Comparison of ENCODE assay signal across 12 cellular contexts in the genomic region with DNA sequence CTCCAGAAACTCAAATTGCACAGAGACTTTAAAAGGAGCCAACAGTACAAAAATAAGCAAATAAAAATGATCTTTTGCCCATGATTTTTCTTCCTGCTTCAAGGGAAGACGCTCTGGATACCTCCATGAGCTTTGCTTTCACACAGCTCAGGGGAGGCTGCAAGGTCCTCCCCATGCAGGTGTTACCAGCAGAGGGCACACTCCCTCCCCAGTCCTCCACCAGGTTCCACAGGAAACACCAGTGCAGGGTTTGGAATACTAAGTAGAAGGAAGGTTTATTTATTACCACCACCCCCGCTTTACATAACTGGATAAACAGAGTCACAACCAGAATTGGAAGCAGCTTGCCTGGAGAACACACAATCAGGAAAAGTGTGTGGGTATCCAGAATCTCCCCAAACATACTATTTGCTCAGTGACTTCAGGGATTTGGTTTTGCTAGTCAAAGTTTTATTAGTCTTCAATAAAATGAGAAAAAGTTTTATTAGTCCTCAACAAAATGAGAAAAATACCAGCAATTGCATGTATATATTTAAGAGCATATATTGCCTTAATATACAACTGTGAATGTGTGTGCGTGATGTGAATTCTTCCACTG. TPM values are rescaled to one million over a fixed set of nuclear protein-coding genes. Genes with fewer than 3 reads are reported as not detected.
DNase-seq lines count a peak whose midpoint lies in the region; ATAC-seq and TF ChIP-seq lines count a peak whose summit lies in the region.
"Had no signal": no experiment of that assay in that cellular context is flagged by ENCODE, and none has a peak within 500 bp of the region (broad histone marks: within the 10 kb centered on the region; RNA-seq: fewer than 3 reads in every experiment).

No MANE protein-coding gene starts in this region.

- no peaks in the 10 kb centered on the region for H3K36me3 Mint-ChIP-seq in activated T-cell treated with anti-CD3 and anti-CD28 coated beads, Interleukin-2, amount 50 U/mL, for 24 hours (ENCODE audit: low read depth)
- H3K36me3 Mint-ChIP-seq in stimulated activated naive B cell treated with anti-CD40 and anti-IgM and Interleukin-4, amounts not matched to agents 10 μg/mL and 1 μg/mL and 100 μg/mL, for 72 hours: no peaks in the 10 kb centered on the region

- H3K4me1 ChIP-seq in hepatocyte (ENCODE audit: insufficient read depth): no peaks in the 10 kb centered on the region
- H3K4me1 ChIP-seq: ascending aorta had no signal

- H3K4me3 ChIP-seq in GM12875 (ENCODE audit: low read depth, low read length) (no peak overlapping the region), hepatocyte (no peak overlapping the region)
- H3K4me3 ChIP-seq: ascending aorta, skin epidermis, thoracic aorta had no signal

- no peak overlapping the region for H3K4me3 Mint-ChIP-seq in activated T-cell treated with anti-CD3 and anti-CD28 coated beads, Interleukin-2, amount 50 U/mL, for 24 hours
- H3K4me3 Mint-ChIP-seq in stimulated activated naive B cell treated with anti-CD40 and anti-IgM and Interleukin-4, amounts not matched to agents 10 μg/mL and 1 μg/mL and 100 μg/mL, for 72 hours: no peak overlapping the region

- no peaks in the 10 kb centered on the region for H3K4me1 Mint-ChIP-seq in activated T-cell treated with anti-CD3 and anti-CD28 coated beads, Interleukin-2, amount 50 U/mL, for 24 hours (ENCODE audit: low read depth)
- H3K4me1 Mint-ChIP-seq in stimulated activated naive B cell treated with anti-CD40 and anti-IgM and Interleukin-4, amounts not matched to agents 10 μg/mL and 1 μg/mL and 100 μg/mL, for 72 hours: no peaks in the 10 kb centered on the region

- no peaks in the 10 kb centered on the region for H3K9me3 Mint-ChIP-seq in activated T-cell treated with anti-CD3 and anti-CD28 coated beads, Interleukin-2, amount 50 U/mL, for 24 hours
- H3K9me3 Mint-ChIP-seq in stimulated activated naive B cell treated with anti-CD40 and anti-IgM and Interleukin-4, amounts not matched to agents 10 μg/mL and 1 μg/mL and 100 μg/mL, for 72 hours: peaks cover 0 to 1% of the 10 kb centered on the region in 2 donors

- TF ChIP-seq CTCF in AG09319 (IDR thresholded peaks at IDR 0.05; ENCODE audit: low read depth, low read length): peak; percentile 21
- peak; percentile 76 for TF ChIP-seq CTCF in GM12875 (IDR thresholded peaks at IDR 0.05; ENCODE audit: borderline replicate concordance, insufficient read depth, low read depth, low read length)
- peak; percentile 32 for TF ChIP-seq CTCF in hepatocyte (IDR thresholded peaks at IDR 0.05; ENCODE audit: poor library complexity)

- peaks cover 15% of the 10 kb centered on the region for H3K27me3 Mint-ChIP-seq in activated T-cell treated with anti-CD3 and anti-CD28 coated beads, Interleukin-2, amount 50 U/mL, for 24 hours
- H3K27me3 Mint-ChIP-seq in stimulated activated naive B cell treated with anti-CD40 and anti-IgM and Interleukin-4, amounts not matched to agents 10 μg/mL and 1 μg/mL and 100 μg/mL, for 72 hours: peaks cover 9 to 11% of the 10 kb centered on the region in 2 donors

- no peak overlapping the region for H3K27ac ChIP-seq in hepatocyte
- H3K27ac ChIP-seq: ascending aorta, skin epidermis, thoracic aorta had no signal

- no peak overlapping the region for H3K27ac Mint-ChIP-seq in activated T-cell treated with anti-CD3 and anti-CD28 coated beads, Interleukin-2, amount 50 U/mL, for 24 hours
- H3K27ac Mint-ChIP-seq in stimulated activated naive B cell treated with anti-CD40 and anti-IgM and Interleukin-4, amounts not matched to agents 10 μg/mL and 1 μg/mL and 100 μg/mL, for 72 hours: no peak overlapping the region

- no peak for ATAC-seq in stimulated activated naive B cell treated with anti-CD40 and anti-IgM and Interleukin-4, amounts not matched to agents 10 μg/mL and 1 μg/mL and 100 μg/mL, for 72 hours (replicated peaks)

- H3K4me2 ChIP-seq in hepatocyte: no peak overlapping the region

- no peaks in the 10 kb centered on the region for H4K20me1 ChIP-seq in hepatocyte (ENCODE audit: insufficient read depth, poor library complexity, severe bottlenecking)

- no peaks in the 10 kb centered on the region for H3K27me3 ChIP-seq in hepatocyte
- H3K27me3 ChIP-seq: ascending aorta had no signal

- H2AFZ ChIP-seq in hepatocyte: no peak overlapping the region

- no peaks in the 10 kb centered on the region for H3K79me2 ChIP-seq in hepatocyte

- WGBS in hepatocyte (ENCODE audit: low lambda C conversion rate, missing lambda C conversion rate): 68% methylated on average over 3 of the region's 3 CpGs

- no peaks in the 10 kb centered on the region for H3K9me3 ChIP-seq in hepatocyte (ENCODE audit: low read depth)
- H3K9me3 ChIP-seq: ascending aorta, thoracic aorta had no signal

- no peaks in the 10 kb centered on the region for H3K36me3 ChIP-seq in hepatocyte (replicated peaks; ENCODE audit: insufficient read depth, low read depth)
- H3K36me3 ChIP-seq: ascending aorta, thoracic aorta had no signal

- no peak for DNase-seq in AG09319 (ENCODE audit: extremely low read depth, low read depth)
- peak; percentile 16 to 21 for DNase-seq in SHP77 (lab: John Stamatoyannopoulos, UW)
- DNase-seq in hepatocyte (ENCODE audit: low spot score): no peak
- no peak for DNase-seq in activated T-cell treated with anti-CD3 and anti-CD28 coated beads, Interleukin-2, amount 50 U/mL, for 24 hours
- DNase-seq in stimulated activated naive B cell treated with anti-CD40 and anti-IgM and Interleukin-4, amounts not matched to agents 10 μg/mL and 1 μg/mL and 100 μg/mL, for 72 hours: no peak
- DNase-seq in glomerular visceral epithelial cell (ENCODE audit: extremely low spot score): no peak
- no peak for DNase-seq in GM19238 (ENCODE audit: insufficient read length, low spot score)
- DNase-seq: T1000 had no signal

- no peaks in the 10 kb centered on the region for H3K9me2 ChIP-seq in hepatocyte (replicated peaks; ENCODE audit: insufficient read depth)

RNA-seq across cellular contexts. Expression of a gene that starts 37.3 kb away (rescaled TPM):
- 62.4 and 101 TPM in 2 replicates for total RNA-seq in hepatocyte
- polyA plus RNA-seq in hepatocyte: 38.3 and 44.8 TPM in 2 replicates
- total RNA-seq: ascending aorta, thoracic aorta had no signal

Comparison
In these comparisons a context has a peak if more than half of its experiments do, and no peak if none do; other contexts are left out.
1. DNase-seq: peak in SHP77 (2 of 2); none in AG09319 (single experiment), hepatocyte (single experiment), activated T-cell treated with anti-CD3 and anti-CD28 coated beads, Interleukin-2, amount 50 U/mL, for 24 hours (single experiment), stimulated activated naive B cell treated with anti-CD40 and anti-IgM and Interleukin-4, amounts not matched to agents 10 μg/mL and 1 μg/mL and 100 μg/mL, for 72 hours (single experiment), glomerular visceral epithelial cell (single experiment) and GM19238 (single experiment).
2. CTCF ChIP-seq: peak in every context shown above with its lines; median percentile 76 in GM12875; 32 in hepatocyte; 21 in AG09319.